ENCODE assay signal across 28 cellular contexts in genomic region chr10:96387601-96388000, GRCh38. TPM values are rescaled to one million over a fixed set of nuclear protein-coding genes. Genes with fewer than 3 reads are reported as not detected.
"Had no signal": no experiment of that assay in that cellular context is flagged by ENCODE, and none has a peak within 500 bp of the region (broad histone marks: within the 10 kb centered on the region; RNA-seq: fewer than 3 reads in every experiment).

No MANE protein-coding gene starts in this region.

- H3K36me3 ChIP-seq: gastrocnemius medialis, transverse colon had no signal

- H3K36me3 Mint-ChIP-seq: activated naive CD4-positive, alpha-beta T cell treated with anti-CD3 and anti-CD28 coated beads, Interleukin-2, amount 50 U/mL, for 24 hours had no signal

- H3K4me3 Mint-ChIP-seq: activated CD8-positive, alpha-beta T cell treated with anti-CD3 and anti-CD28 coated beads, Interleukin-2, amount 10 ng/mL, durations not matched to agents 7 days and 5 days; activated naive CD4-positive, alpha-beta T cell treated with anti-CD3 and anti-CD28 coated beads, Interleukin-2, amount 50 U/mL, for 24 hours; effector memory CD8-positive, alpha-beta T cell; nephron; stimulated activated naive B cell treated with anti-CD40 and anti-IgM and Interleukin-4, amounts not matched to agents 10 μg/mL and 1 μg/mL and 100 μg/mL, for 72 hours; T-helper 2 cell treated with Interferon-gamma antibody and Interleukin-4, amounts not matched to agents 5 μg/mL and 100 μg/mL, for 36 hours had no signal

- H3K4me1 Mint-ChIP-seq: activated naive CD4-positive, alpha-beta T cell treated with anti-CD3 and anti-CD28 coated beads, Interleukin-2, amount 50 U/mL, for 24 hours; nephron; stimulated activated naive B cell treated with anti-CD40 and anti-IgM and Interleukin-4, amounts not matched to agents 10 μg/mL and 1 μg/mL and 100 μg/mL, for 72 hours had no signal

- H3K27me3 ChIP-seq: gastrocnemius medialis had no signal

- H3K9me3 Mint-ChIP-seq: activated naive CD4-positive, alpha-beta T cell treated with anti-CD3 and anti-CD28 coated beads, Interleukin-2, amount 50 U/mL, for 24 hours; effector memory CD8-positive, alpha-beta T cell; nephron; T-helper 2 cell treated with Interferon-gamma antibody and Interleukin-4, amounts not matched to agents 5 μg/mL and 100 μg/mL, for 36 hours had no signal

- H3K27ac Mint-ChIP-seq: activated CD8-positive, alpha-beta T cell treated with anti-CD3 and anti-CD28 coated beads, Interleukin-2, amount 10 ng/mL, durations not matched to agents 7 days and 5 days; activated naive CD4-positive, alpha-beta T cell treated with anti-CD3 and anti-CD28 coated beads, Interleukin-2, amount 50 U/mL, for 24 hours; effector memory CD8-positive, alpha-beta T cell; nephron; stimulated activated naive B cell treated with anti-CD40 and anti-IgM and Interleukin-4, amounts not matched to agents 10 μg/mL and 1 μg/mL and 100 μg/mL, for 72 hours; T-helper 2 cell treated with Interferon-gamma antibody and Interleukin-4, amounts not matched to agents 5 μg/mL and 100 μg/mL, for 36 hours had no signal

- H3K4me3 ChIP-seq: dorsolateral prefrontal cortex, gastrocnemius medialis, transverse colon had no signal

- H3K27ac ChIP-seq: dorsolateral prefrontal cortex, gastrocnemius medialis, transverse colon, VCaP had no signal

- ATAC-seq: activated CD4-positive, CD25-positive, alpha-beta regulatory T cell treated with anti-CD3 and anti-CD28 coated beads, Interleukin-2, amount 50 U/mL, for 24 hours; activated CD8-positive, alpha-beta T cell treated with anti-CD3 and anti-CD28 coated beads, Interleukin-2, amount 10 ng/mL, durations not matched to agents 7 days and 5 days; effector memory CD8-positive, alpha-beta T cell; esophagus mucosa; gastrocnemius medialis; left ventricle myocardium superior; sciatic nerve; stimulated activated naive B cell treated with anti-CD40 and anti-IgM and Interleukin-4, amounts not matched to agents 10 μg/mL and 1 μg/mL and 100 μg/mL, for 72 hours had no signal

- H3K9me3 ChIP-seq: gastrocnemius medialis, transverse colon had no signal

- DNase-seq: activated CD4-positive, alpha-beta T cell treated with anti-CD3 and anti-CD28 coated beads, Interleukin-2, amount 50 U/mL, for 1 hour; activated CD8-positive, alpha-beta T cell treated with anti-CD3 and anti-CD28 coated beads, Interleukin-2, amount 10 ng/mL, durations not matched to agents 7 days and 5 days; activated gamma-delta T cell treated with Interleukin-2 at 50 U/mL for 16 hours; aorta; central memory CD4-positive, alpha-beta T cell; dorsolateral prefrontal cortex; effector memory CD8-positive, alpha-beta T cell; gastrocnemius medialis; hippocampal formation; left ventricle myocardium superior; posterior cingulate gyrus; small intestine; stimulated activated CD4-positive, alpha-beta T cell treated with anti-CD3 and anti-CD28 coated beads, Interleukin-2, amount 100 ng/mL, for 48 hours; stimulated activated CD8-positive, alpha-beta memory T cell treated with anti-CD3 and anti-CD28 coated beads, Interleukin-4, amount 100 ng/mL, for 48 hours; stimulated activated naive B cell treated with anti-CD40 and anti-IgM and Interleukin-4, amounts not matched to agents 10 μg/mL and 1 μg/mL and 100 μg/mL, for 72 hours; transverse colon had no signal

RNA-seq across cellular contexts. Expression of gene OPALIN, which starts 28.8 kb away (rescaled TPM):
- total RNA-seq: activated CD8-positive, alpha-beta T cell treated with anti-CD3 and anti-CD28 coated beads, Interleukin-2, amount 10 ng/mL, durations not matched to agents 7 days and 5 days; aorta; endothelial cell of umbilical vein; esophagus mucosa; gastrocnemius medialis; left ventricle myocardium superior; mononuclear cell; myocyte; sciatic nerve; temporal lobe; transverse colon had no signal
- polyA plus RNA-seq: adipose tissue, aorta, endothelial cell of umbilical vein, small intestine had no signal
